ENCODE assay signal across 8 cellular contexts in genomic region chr10:79444243-79445119, GRCh38. TPM values are rescaled to one million over a fixed set of nuclear protein-coding genes. Genes with fewer than 3 reads are reported as not detected.
DNase-seq lines count a peak whose midpoint lies in the region; ATAC-seq, FAIRE-seq and TF ChIP-seq lines count a peak whose summit lies in the region.

No MANE protein-coding gene starts in this region.

- no peaks in the 10 kb centered on the region for H3K79me2 ChIP-seq in GM23338 (replicated peaks; ENCODE audit: insufficient read depth)
- peaks cover 18% of the 10 kb centered on the region; the same call in 1 of the 2 replicates for H3K79me2 ChIP-seq in Loucy (ENCODE audit: insufficient read depth, low read length)
- H3K79me2 ChIP-seq in HepG2 (ENCODE audit: insufficient read depth, low read length) = no peaks in the 10 kb centered on the region

- TF ChIP-seq RAD21 in HepG2 (CRISPR knock-in tag; IDR thresholded peaks at IDR 0.05) = no peak

- BruUV-seq in HepG2 (replicated peaks; lab: Mats Ljungman, UMichigan) = no TSS peak

- H3K9ac ChIP-seq in Loucy (ENCODE audit: low read depth, low read length, poor library complexity, severe bottlenecking) (peak overlapping the region; percentile 69), HepG2 (ENCODE audit: insufficient read depth, low read depth, low read length) (peak overlapping the region; percentile 60)

- POLR2A ChIA-PET in activated B cell treated with CpG ODN at 0.5 μM for 24 hours (lab: Charles Lee) (interaction anchor here (0.5 to 1.9 kb wide), 12 partner anchors 10 to 1415 kb away, joined by 3 to 10 read pairs (median 3); partner anchors contain the start of genes ANXA11 and POLR3A), HepG2 (lab: Yijun Ruan, JAX) (interaction anchor here (0.5 to 2.4 kb wide), 5 partner anchors 10 to 168 kb away, joined by 3 to 18 read pairs (median 10); no protein-coding TSS in a partner anchor)

- no peaks in the 10 kb centered on the region; the same call in 1 of the 2 replicates for H4K20me1 ChIP-seq in GM23338 (replicated peaks; ENCODE audit: insufficient read depth)
- peaks cover 18% of the 10 kb centered on the region for H4K20me1 ChIP-seq in Loucy (ENCODE audit: insufficient read depth, low read length, poor library complexity, severe bottlenecking)
- H4K20me1 ChIP-seq in HepG2 (ENCODE audit: insufficient read depth, low read length) = no peaks in the 10 kb centered on the region

- peak; percentile 71 for DNase-seq in ELR (ENCODE audit: low read depth)
- peak; percentile 80 for DNase-seq in GM23338 (ENCODE audit: low spot score)
- DNase-seq in activated B cell treated with CpG ODN at 0.5 μM for 24 hours = peak; percentile 61
- DNase-seq in HepG2 (ENCODE audit: low spot score) = no peak
- DNase-seq in stimulated activated CD4-positive, alpha-beta T cell treated with anti-CD3 and anti-CD28 coated beads, Interleukin-4, amount 100 ng/mL, for 4 hours = peak; percentile 38 to 45
- no peak for DNase-seq in NCI-H1105 treated with DMSO at 0.1 percent for 48 hours (lab: John Stamatoyannopoulos, UW)

- H3K4me2 ChIP-seq in GM23338 (peak overlapping the region; percentile 96), Loucy (ENCODE audit: low read depth, low read length, poor library complexity, severe bottlenecking) (peak overlapping the region; percentile 99), HepG2 (ENCODE audit: low read depth, low read length) (peak overlapping the region; percentile 96)

- in situ Hi-C loops in HepG2 (cut with HindIII; ENCODE audit: extremely low pct_ligation_motif_present, low pct_unique_long_range_greater_than_20kb) = no loop called here

- H3K4me1 ChIP-seq in GM23338 (ENCODE audit: insufficient read depth) (peaks cover 19% of the 10 kb centered on the region), Loucy (ENCODE audit: insufficient read depth, low read length, poor library complexity, severe bottlenecking) (peaks cover 36% of the 10 kb centered on the region), HepG2 (ENCODE audit: insufficient read depth, low read length) (peaks cover 51% of the 10 kb centered on the region)

- no peaks in the 10 kb centered on the region for H3K36me3 Mint-ChIP-seq in GM23338 (ENCODE audit: low read depth)
- no peaks in the 10 kb centered on the region for H3K36me3 Mint-ChIP-seq in activated B cell treated with CpG ODN at 0.5 μM for 24 hours (ENCODE audit: low read depth)

- no peaks in the 10 kb centered on the region for H3K9me2 ChIP-seq in GM23338 (ENCODE audit: insufficient read depth)
- H3K9me2 ChIP-seq in Loucy (replicated peaks; ENCODE audit: low read depth, low read length) = no peaks in the 10 kb centered on the region

- CTCF ChIA-PET in activated B cell treated with CpG ODN at 0.5 μM for 24 hours (lab: Charles Lee) = no interaction called here
- CTCF ChIA-PET in HepG2 (lab: Yijun Ruan, JAX; ENCODE audit: low intra/inter-chr PET ratio, low total read pairs) = no interaction called here

- TF ChIP-seq POLR2A in HepG2 (IDR thresholded peaks at IDR 0.05; ENCODE audit: insufficient read depth in 1 of 2, low read depth in 2 of 2, low read length in 2 of 2) = no peak

- FAIRE-seq in HepG2 (lab: Jason Lieb, UNC) = no peak

- TF ChIP-seq CTCF in GM23338 (conservative IDR thresholded peaks at IDR 0.05; ENCODE audit: low read depth in 2 of 2) (no peak), Loucy (conservative IDR thresholded peaks at IDR 0.05; ENCODE audit: low read length) (no peak), activated B cell treated with CpG ODN at 0.5 μM for 24 hours (IDR thresholded peaks at IDR 0.05) (no peak), HepG2 (CRISPR knock-in tag; IDR thresholded peaks at IDR 0.05) (no peak)

- ATAC-seq in GM23338 (peak; percentile 56), activated B cell treated with CpG ODN at 0.5 μM for 24 hours (ENCODE audit: low read depth) (peak; percentile 12), HepG2 (peak; percentile 46)

- H3K9me3 Mint-ChIP-seq in GM23338 = peaks cover 3% of the 10 kb centered on the region; the same call in 1 of the 3 replicates
- no peaks in the 10 kb centered on the region for H3K9me3 Mint-ChIP-seq in activated B cell treated with CpG ODN at 0.5 μM for 24 hours

- H3K4me3 Mint-ChIP-seq in GM23338 = peak overlapping the region; percentile 81
- peak overlapping the region; percentile 87 for H3K4me3 Mint-ChIP-seq in activated B cell treated with CpG ODN at 0.5 μM for 24 hours

- H3K27ac ChIP-seq in GM23338 (ENCODE audit: low read depth) (no peak overlapping the region), cingulate gyrus (ENCODE audit: low read depth, low read length) (peak overlapping the region; percentile 95), HepG2 (ENCODE audit: extremely low read length, insufficient read depth, low read length) (no peak overlapping the region)

- no peaks in the 10 kb centered on the region for H3F3A ChIP-seq in GM23338 (replicated peaks; ENCODE audit: low read depth)
- no peaks in the 10 kb centered on the region for H3F3A ChIP-seq in Loucy (ENCODE audit: low read depth)

- H2AFZ ChIP-seq in GM23338 (peak overlapping the region; percentile 80; the same call in 1 of the 2 replicates), Loucy (ENCODE audit: low read length) (no peak overlapping the region; the same call in 1 of the 2 replicates), HepG2 (ENCODE audit: low read length) (no peak overlapping the region)

- no peak overlapping the region for H3K27ac Mint-ChIP-seq in GM23338
- peak overlapping the region; percentile 46 for H3K27ac Mint-ChIP-seq in activated B cell treated with CpG ODN at 0.5 μM for 24 hours

- intact Hi-C loops in activated B cell treated with CpG ODN at 0.5 μM for 24 hours (cut with micrococcal nuclease) (loop anchor here (1.0 to 10.0 kb wide), 8 partner anchors 72 to 1150 kb away; partner anchors contain the start of genes PPIF, TMEM254 and ZMIZ1), HepG2 (cut with micrococcal nuclease; ENCODE audit: unreplicated experiment) (loop anchor here (1.0 to 5.0 kb wide), 2 partner anchors 20 to 42 kb away; no protein-coding TSS in a partner anchor)

- H3K9me3 ChIP-seq in Loucy (ENCODE audit: insufficient read depth, low read depth, low read length) = no peaks in the 10 kb centered on the region
- H3K9me3 ChIP-seq in HepG2 (ENCODE audit: low read length) = no peaks in the 10 kb centered on the region

- H3K27me3 ChIP-seq in GM23338 (ENCODE audit: insufficient read depth) (peaks cover 35% of the 10 kb centered on the region), Loucy (ENCODE audit: insufficient read depth, low read length, poor library complexity, severe bottlenecking) (no peaks in the 10 kb centered on the region), HepG2 (ENCODE audit: control insufficient read depth in 1 of 2, insufficient read depth in 2 of 2, low read length in 2 of 2) (peaks cover 2 to 21% of the 10 kb centered on the region in 2 experiments; a peak in 4 of 5 replicates)

- H3K27me3 Mint-ChIP-seq in GM23338 (ENCODE audit: insufficient read depth, low read depth, poor library complexity) = peaks cover 39% of the 10 kb centered on the region
- H3K27me3 Mint-ChIP-seq in activated B cell treated with CpG ODN at 0.5 μM for 24 hours = peaks cover 2% of the 10 kb centered on the region

- TF ChIP-seq EP300 in HepG2 (IDR thresholded peaks at IDR 0.05; ENCODE audit: low read depth in 2 of 2, low read length in 2 of 2) = no peak
- TF ChIP-seq EP300 in HepG2 (CRISPR knock-in tag; IDR thresholded peaks at IDR 0.05; ENCODE audit: borderline replicate concordance) = no peak

- H3K4me3 ChIP-seq in GM23338 (peak overlapping the region; percentile 62), Loucy (ENCODE audit: low read length, poor library complexity, severe bottlenecking) (peak overlapping the region; percentile 81), HepG2 (replicated peaks in 1 of 3; ENCODE audit: insufficient read depth in 1 of 3, low read depth in 2 of 3, low read length in 3 of 3) (peak overlapping the region; percentile 69 to 77 (median 76))

- H3K36me3 ChIP-seq in GM23338 (ENCODE audit: insufficient read depth) (no peaks in the 10 kb centered on the region), Loucy (ENCODE audit: insufficient read depth, low read length) (no peaks in the 10 kb centered on the region), HepG2 (replicated peaks in 1 of 2; ENCODE audit: control insufficient read depth in 1 of 2, insufficient read depth in 2 of 2, low read length in 2 of 2) (no peaks in the 10 kb centered on the region)

- 0% methylated on average over 18 of the region's 44 CpGs for WGBS in HepG2 (ENCODE audit: low lambda C conversion rate)

- H3K4me1 Mint-ChIP-seq in GM23338 (peaks cover 32% of the 10 kb centered on the region), activated B cell treated with CpG ODN at 0.5 μM for 24 hours (peaks cover 26% of the 10 kb centered on the region)

TF ChIP-seq in HepG2, 621 proteins besides CTCF, POLR2A, EP300 and RAD21 (continues in another document):
- no peak for TF ChIP-seq ELF1 (CRISPR knock-in tag; IDR thresholded peaks at IDR 0.05)
- 0 out of 2 replicates have a peak, but pooled peaks have one; percentile 29 for TF ChIP-seq ZNF670 (CRISPR knock-in tag; IDR thresholded peaks at IDR 0.05; ENCODE audit: borderline replicate concordance)

RNA-seq across cellular contexts. Expression of gene ZCCHC24, which starts 0.9 kb away (rescaled TPM):
- total RNA-seq in GM23338 (2014; rRNA removed; shearing (Covaris generic)) = 7.2 and 10.1 TPM in 2 replicates
- polyA plus RNA-seq in GM23338 (2016; fragmentation: Nextera tagmentation; extraction: Ambion mirVana) = 2.0 and 2.9 TPM in 2 replicates
- 1.1 and 1.3 TPM in 2 replicates for total RNA-seq in activated B cell treated with CpG ODN at 0.5 μM for 24 hours
- total RNA-seq in HepG2 (2016; rRNA removed; fragmentation: Illumina TruSeq; extraction: Trizol) = 3.1 and 3.9 TPM in 2 replicates
- 0.62 and 0.81 TPM in 2 replicates for total RNA-seq in HepG2 (2016; cell fraction: cytosol; rRNA removed; fragmentation: Illumina TruSeq; extraction: Trizol; ENCODE audit: low read depth)
- 3.5 and 3.6 TPM in 2 replicates for total RNA-seq in HepG2 (2016; cell fraction: insoluble cytoplasmic fraction; rRNA removed; fragmentation: Illumina TruSeq; extraction: Trizol)
- 3.7 and 4.0 TPM in 2 replicates for total RNA-seq in HepG2 (2016; cell fraction: membrane; rRNA removed; fragmentation: Illumina TruSeq; extraction: Trizol)
- 2.4 and 2.5 TPM in 2 replicates for total RNA-seq in HepG2 (2016; cell fraction: nucleus; rRNA removed; fragmentation: Illumina TruSeq; extraction: Trizol)
- polyA plus RNA-seq in HepG2 (2011; rRNA removed) = 7.7 and 7.9 TPM in 2 replicates
- 6.1 and 7.9 TPM in 2 replicates for polyA plus RNA-seq in HepG2 (2011; cell fraction: cytosol; rRNA removed)
- 5.9 and 9.2 TPM in 2 replicates for polyA plus RNA-seq in HepG2 (2011; cell fraction: nucleus; rRNA removed)
- polyA plus RNA-seq in HepG2 (2012) = 3.8 and 4.0 TPM in 2 replicates
- 0.43 and 0.45 TPM in 2 replicates for polyA plus RNA-seq in HepG2 (2016; cell fraction: cytosol; fragmentation: Illumina TruSeq; extraction: Trizol; ENCODE audit: low read depth)
- polyA plus RNA-seq in HepG2 (2016; cell fraction: insoluble cytoplasmic fraction; fragmentation: Illumina TruSeq; extraction: Trizol; ENCODE audit: low read depth) = 5.1 and 5.5 TPM in 2 replicates
- polyA plus RNA-seq in HepG2 (2016; cell fraction: membrane; fragmentation: Illumina TruSeq; extraction: Trizol; ENCODE audit: low read depth) = 2.8 and 3.1 TPM in 2 replicates
- polyA plus RNA-seq in HepG2 (2016; cell fraction: nucleus; fragmentation: Illumina TruSeq; extraction: Trizol; ENCODE audit: insufficient read depth, low read depth) = 4.3 and 4.9 TPM in 2 replicates
- polyA minus RNA-seq in HepG2 (2011; rRNA and poly(A)+ RNA removed; ENCODE audit: low replicate concordance) = 4.8 and 18.6 TPM in 2 replicates
- 7.8 and 8.3 TPM in 2 replicates for polyA minus RNA-seq in HepG2 (2011; cell fraction: cytosol; rRNA and poly(A)+ RNA removed)
- 3.5 and 3.6 TPM in 2 replicates for polyA minus RNA-seq in HepG2 (2011; cell fraction: nucleus; rRNA and poly(A)+ RNA removed)

Comparison
In these comparisons a context has a peak if more than half of its experiments do, and no peak if none do; other contexts are left out.
1. DNase-seq: peak in ELR (single experiment), GM23338 (single experiment), activated B cell treated with CpG ODN at 0.5 μM for 24 hours (single experiment) and stimulated activated CD4-positive, alpha-beta T cell treated with anti-CD3 and anti-CD28 coated beads, Interleukin-4, amount 100 ng/mL, for 4 hours (2 of 2); none in HepG2 (single experiment) and NCI-H1105 treated with DMSO at 0.1 percent for 48 hours (single experiment).
2. Peak in every context shown above with its lines, with median percentiles within 50 percentile points of each other: ATAC-seq, H3K4me2 ChIP-seq and H3K4me3 ChIP-seq.